Comparison of ENCODE assay signal across 17 cellular contexts in genomic region chr17:66702106-66702936, GRCh38.
DNase-seq lines count a peak whose midpoint lies in the region; ATAC-seq, FAIRE-seq and TF ChIP-seq lines count a peak whose summit lies in the region.
"Had no signal": no experiment of that assay in that cellular context is flagged by ENCODE, and none has a peak within 500 bp of the region (broad histone marks: within the 10 kb centered on the region; RNA-seq: fewer than 3 reads in every experiment).

No MANE protein-coding gene starts in this region.

- no TSS peak for BruUV-seq in K562 (replicated peaks; lab: Mats Ljungman, UMichigan)

- intact Hi-C loops in K562 (cut with micrococcal nuclease) (no loop called here), adrenal gland (cut with DNase I) (no loop called here)
- intact Hi-C loops in CD4-positive, alpha-beta memory T cell (cut with micrococcal nuclease), result no loop called here

- H3K36me3 ChIP-seq in K562 (ENCODE audit: control insufficient read depth, insufficient read depth, low read length) (peaks cover 2% of the 10 kb centered on the region; the same call in 2 of the 3 replicates), adrenal gland (replicated peaks in 1 of 2) (peaks cover 0 to 2% of the 10 kb centered on the region in 2 donors)
- H3K36me3 ChIP-seq in CD4-positive, alpha-beta memory T cell (ENCODE audit: insufficient read depth, low read length), result peaks cover 9% of the 10 kb centered on the region

- no peak overlapping the region for H3K9ac ChIP-seq in K562 (ENCODE audit: insufficient read depth in 1 of 2, low read depth in 2 of 2, low read length in 2 of 2)
- H3K9ac ChIP-seq: BLaER1 had no signal

- no peak for TF ChIP-seq POLR2A in K562 (conservative IDR thresholded peaks at IDR 0.05)
- no peak for TF ChIP-seq POLR2A in adrenal gland (IDR thresholded peaks at IDR 0.05)

- no peaks in the 10 kb centered on the region for H3K4me1 ChIP-seq in K562 (replicated peaks in 1 of 2; ENCODE audit: control insufficient read depth in 2 of 2, insufficient read depth in 2 of 2, low read length in 2 of 2)
- no peaks in the 10 kb centered on the region for H3K4me1 ChIP-seq in CD4-positive, alpha-beta memory T cell (ENCODE audit: insufficient read depth, low read length)
- H3K4me1 ChIP-seq in adrenal gland (replicated peaks in 1 of 2), result peaks cover 0 to 6% of the 10 kb centered on the region in 2 donors
- H3K4me1 ChIP-seq: heart left ventricle had no signal

- H3K27me3 ChIP-seq in K562 (ENCODE audit: control insufficient read depth in 2 of 2, insufficient read depth in 2 of 2, low read length in 2 of 2) (no peaks in the 10 kb centered on the region), adrenal gland (no peaks in the 10 kb centered on the region)
- no peaks in the 10 kb centered on the region for H3K27me3 ChIP-seq in CD4-positive, alpha-beta memory T cell (ENCODE audit: insufficient read depth, low read length)
- H3K27me3 ChIP-seq: BLaER1, heart left ventricle had no signal

- FAIRE-seq in K562 (lab: Jason Lieb, UNC), result no peak
- FAIRE-seq: keratinocyte, urothelium cell line had no signal

- peaks cover 33% of the 10 kb centered on the region for H3K36me3 Mint-ChIP-seq in activated naive CD8-positive, alpha-beta T cell
- peaks cover 23% of the 10 kb centered on the region for H3K36me3 Mint-ChIP-seq in activated naive CD8-positive, alpha-beta T cell treated with anti-CD3 and anti-CD28 coated beads for 36 hours
- H3K36me3 Mint-ChIP-seq in CD4-positive, alpha-beta memory T cell, result peaks cover 22 to 30% of the 10 kb centered on the region in 2 donors

- in situ Hi-C loops in K562 (cut with MboI), result no loop called here

- no peak for TF ChIP-seq RAD21 in K562 (CRISPR knock-in tag; conservative IDR thresholded peaks at IDR 0.05 in 1 of 2, IDR thresholded peaks at IDR 0.05 in 1 of 2)

- no peaks in the 10 kb centered on the region for H3K79me2 ChIP-seq in K562 (ENCODE audit: control insufficient read depth, insufficient read depth, low read length)

- no peak for ATAC-seq in K562
- ATAC-seq: heart left ventricle, sciatic nerve had no signal

- H3K4me3 Mint-ChIP-seq in activated naive CD8-positive, alpha-beta T cell, result no peak overlapping the region
- no peak overlapping the region for H3K4me3 Mint-ChIP-seq in activated naive CD8-positive, alpha-beta T cell treated with anti-CD3 and anti-CD28 coated beads for 36 hours
- no peak overlapping the region for H3K4me3 Mint-ChIP-seq in CD4-positive, alpha-beta memory T cell

- no peak overlapping the region for H3K4me3 ChIP-seq in K562
- no peak overlapping the region for H3K4me3 ChIP-seq in CD4-positive, alpha-beta memory T cell (ENCODE audit: low read length in 2 of 2)
- no peak overlapping the region for H3K4me3 ChIP-seq in adrenal gland
- H3K4me3 ChIP-seq: BLaER1, heart left ventricle had no signal

- TF ChIP-seq CTCF in K562 (IDR thresholded peaks at IDR 0.05 in 2 of 3, conservative IDR thresholded peaks at IDR 0.05 in 1 of 3; ENCODE audit: insufficient read depth in 2 of 3, low read depth in 1 of 3, low read length in 3 of 3) (no peak), adrenal gland (IDR thresholded peaks at IDR 0.05) (no peak)

- peak overlapping the region; percentile 79 for H3K27ac Mint-ChIP-seq in activated naive CD8-positive, alpha-beta T cell
- no peak overlapping the region for H3K27ac Mint-ChIP-seq in activated naive CD8-positive, alpha-beta T cell treated with anti-CD3 and anti-CD28 coated beads for 36 hours
- peak overlapping the region in 3 of 7 donors; percentile 12 to 29 (median 23) for H3K27ac Mint-ChIP-seq in CD4-positive, alpha-beta memory T cell

- H3K9me3 ChIP-seq in K562 (replicated peaks; ENCODE audit: control insufficient read depth, insufficient read depth, low read depth, low read length) (no peaks in the 10 kb centered on the region), adrenal gland (replicated peaks in 1 of 3) (no peaks in the 10 kb centered on the region)
- peaks cover 0 to 7% of the 10 kb centered on the region in 2 donors for H3K9me3 ChIP-seq in CD4-positive, alpha-beta memory T cell (ENCODE audit: control insufficient read depth in 1 of 2, low read length in 2 of 2)

- H3K4me2 ChIP-seq in K562 (ENCODE audit: insufficient read depth, low read length), result no peak overlapping the region
- H3K4me2 ChIP-seq: BLaER1 had no signal

- DNase-seq in activated naive CD8-positive, alpha-beta T cell treated with anti-CD3 and anti-CD28 coated beads for 36 hours, result no peak
- peak; percentile 66 for DNase-seq in NCI-H69 (lab: John Stamatoyannopoulos, UW)
- DNase-seq in K562 (ENCODE audit: extremely low read depth in 1 of 4, low spot score in 3 of 4), result no peak
- DNase-seq in superior temporal gyrus (ENCODE audit: extremely low spot score), result peak; percentile 9
- DNase-seq in CD4-positive, alpha-beta memory T cell, result no peak
- no peak for DNase-seq in adrenal gland
- DNase-seq in retina, result no peak
- DNase-seq: DND-41, erythroblast, heart left ventricle, midbrain had no signal

- no peaks in the 10 kb centered on the region; the same call in 1 of the 2 replicates for H4K20me1 ChIP-seq in K562 (replicated peaks; ENCODE audit: control insufficient read depth, insufficient read depth, low read length)
- H4K20me1 ChIP-seq: BLaER1 had no signal

- H3K9me1 ChIP-seq in K562 (ENCODE audit: control insufficient read depth, insufficient read depth, low read length), result no peaks in the 10 kb centered on the region

- H3K4me1 Mint-ChIP-seq in activated naive CD8-positive, alpha-beta T cell (ENCODE audit: low read depth), result peaks cover 5% of the 10 kb centered on the region
- peaks cover 6% of the 10 kb centered on the region for H3K4me1 Mint-ChIP-seq in activated naive CD8-positive, alpha-beta T cell treated with anti-CD3 and anti-CD28 coated beads for 36 hours
- peaks cover 5 to 7% (median 6%) of the 10 kb centered on the region in 4 donors for H3K4me1 Mint-ChIP-seq in CD4-positive, alpha-beta memory T cell

- TF ChIP-seq EP300 in K562 (IDR thresholded peaks at IDR 0.05; ENCODE audit: low read length), result no peak

- no peak overlapping the region for H3K27ac ChIP-seq in K562 (ENCODE audit: extremely low read depth, low read depth, low read length)
- H3K27ac ChIP-seq in CD4-positive, alpha-beta memory T cell (ENCODE audit: low read depth, low read length), result no peak overlapping the region
- H3K27ac ChIP-seq in adrenal gland, result no peak overlapping the region
- H3K27ac ChIP-seq: BLaER1, heart left ventricle, VCaP had no signal

- no peaks in the 10 kb centered on the region for H3K27me3 Mint-ChIP-seq in activated naive CD8-positive, alpha-beta T cell
- no peaks in the 10 kb centered on the region for H3K27me3 Mint-ChIP-seq in activated naive CD8-positive, alpha-beta T cell treated with anti-CD3 and anti-CD28 coated beads for 36 hours
- H3K27me3 Mint-ChIP-seq in CD4-positive, alpha-beta memory T cell, result no peaks in the 10 kb centered on the region

- POLR2A ChIA-PET in K562 (lab: Yijun Ruan, JAX), result no interaction called here
- POLR2A ChIA-PET in CD4-positive, alpha-beta memory T cell (lab: Charles Lee; ENCODE audit: partially characterized antibody), result no interaction called here

- 100% methylated on average over 1 of the region's 1 CpG for WGBS in K562 (ENCODE audit: insufficient coverage, low coverage, missing lambda C conversion rate)
- 85 to 91% (median 90%) methylated on average over 1 of the region's 1 CpG for WGBS in adrenal gland, 4 donors

- CTCF ChIA-PET in K562 (lab: Yijun Ruan, JAX; ENCODE audit: low intra/inter-chr PET ratio), result no interaction called here
- CTCF ChIA-PET in CD4-positive, alpha-beta memory T cell (lab: Charles Lee; ENCODE audit: partially characterized antibody), result no interaction called here

- no peak overlapping the region for H2AFZ ChIP-seq in K562 (ENCODE audit: low read depth, low read length)

- H3K9me3 Mint-ChIP-seq in activated naive CD8-positive, alpha-beta T cell (ENCODE audit: low read depth), result no peaks in the 10 kb centered on the region
- H3K9me3 Mint-ChIP-seq in activated naive CD8-positive, alpha-beta T cell treated with anti-CD3 and anti-CD28 coated beads for 36 hours, result peaks cover 9% of the 10 kb centered on the region
- peaks cover 0 to 11% (median 7%) of the 10 kb centered on the region in 8 donors for H3K9me3 Mint-ChIP-seq in CD4-positive, alpha-beta memory T cell

TF ChIP-seq in K562, 482 proteins besides CTCF, POLR2A, EP300 and RAD21 (continues in another document):
- TF ChIP-seq, protein P1, sequence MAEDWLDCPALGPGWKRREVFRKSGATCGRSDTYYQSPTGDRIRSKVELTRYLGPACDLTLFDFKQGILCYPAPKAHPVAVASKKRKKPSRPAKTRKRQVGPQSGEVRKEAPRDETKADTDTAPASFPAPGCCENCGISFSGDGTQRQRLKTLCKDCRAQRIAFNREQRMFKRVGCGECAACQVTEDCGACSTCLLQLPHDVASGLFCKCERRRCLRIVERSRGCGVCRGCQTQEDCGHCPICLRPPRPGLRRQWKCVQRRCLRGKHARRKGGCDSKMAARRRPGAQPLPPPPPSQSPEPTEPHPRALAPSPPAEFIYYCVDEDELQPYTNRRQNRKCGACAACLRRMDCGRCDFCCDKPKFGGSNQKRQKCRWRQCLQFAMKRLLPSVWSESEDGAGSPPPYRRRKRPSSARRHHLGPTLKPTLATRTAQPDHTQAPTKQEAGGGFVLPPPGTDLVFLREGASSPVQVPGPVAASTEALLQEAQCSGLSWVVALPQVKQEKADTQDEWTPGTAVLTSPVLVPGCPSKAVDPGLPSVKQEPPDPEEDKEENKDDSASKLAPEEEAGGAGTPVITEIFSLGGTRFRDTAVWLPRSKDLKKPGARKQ (CRISPR knock-in tag; IDR thresholded peaks at IDR 0.05), result no peak
- TF ChIP-seq NUFIP1 (IDR thresholded peaks at IDR 0.05; ENCODE audit: partially characterized antibody) (no peak), HDAC8 (tag; IDR thresholded peaks at IDR 0.05) (no peak), KAT8 (IDR thresholded peaks at IDR 0.05; ENCODE audit: low read depth) (no peak)
- TF ChIP-seq, protein P2, sequence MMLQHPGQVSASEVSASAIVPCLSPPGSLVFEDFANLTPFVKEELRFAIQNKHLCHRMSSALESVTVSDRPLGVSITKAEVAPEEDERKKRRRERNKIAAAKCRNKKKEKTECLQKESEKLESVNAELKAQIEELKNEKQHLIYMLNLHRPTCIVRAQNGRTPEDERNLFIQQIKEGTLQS (IDR thresholded peaks at IDR 0.05), result peak; percentile 76
- TF ChIP-seq, protein P2 (CRISPR knock-in tag; conservative IDR thresholded peaks at IDR 0.05), result no peak

Comparison
In these comparisons a context has a peak if more than half of its experiments do, and no peak if none do; other contexts are left out.
1. DNase-seq: peak in NCI-H69 (single experiment) and superior temporal gyrus (single experiment); none in activated naive CD8-positive, alpha-beta T cell treated with anti-CD3 and anti-CD28 coated beads for 36 hours (single experiment), K562 (0 of 4), CD4-positive, alpha-beta memory T cell (0 of 5), adrenal gland (0 of 7) and retina (single experiment).